ENCODE assay signal across 28 cellular contexts in the genomic region with DNA sequence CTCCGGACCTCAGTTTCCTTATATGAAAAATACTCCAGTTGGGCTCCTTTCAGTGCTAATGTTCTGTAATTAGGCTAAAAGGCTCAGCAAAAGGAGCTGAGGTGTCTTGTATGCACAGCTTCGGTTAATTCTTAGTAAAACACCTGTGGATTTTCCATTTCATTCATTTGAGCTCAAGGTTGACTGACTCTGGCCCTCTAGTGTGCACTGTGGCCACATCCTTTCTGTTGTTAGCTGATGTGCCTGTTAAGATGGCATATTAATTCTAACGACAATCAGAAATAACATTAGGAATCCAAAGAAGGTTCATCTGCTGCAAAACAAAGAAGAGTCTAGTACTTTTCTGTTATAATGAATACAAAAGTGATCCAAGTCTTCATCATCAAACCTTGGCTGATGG. TPM values are rescaled to one million over a fixed set of nuclear protein-coding genes. Genes with fewer than 3 reads are reported as not detected.
"Had no signal": no experiment of that assay in that cellular context is flagged by ENCODE, and none has a peak within 500 bp of the region (broad histone marks: within the 10 kb centered on the region; RNA-seq: fewer than 3 reads in every experiment).

No MANE protein-coding gene starts in this region.

- H3K36me3 ChIP-seq: Peyer's patch, SJCRH30 had no signal

- H3K4me2 ChIP-seq: PC-9 had no signal

- H3K4me3 ChIP-seq: PC-9, Peyer's patch, SJCRH30 had no signal

- H3K27ac ChIP-seq: PC-9, Peyer's patch, SJCRH30 had no signal

- FAIRE-seq: HepG2 had no signal

- H3K27me3 ChIP-seq: Peyer's patch had no signal

- DNase-seq: IMR-90, Karpas-422, KG1, MV-4-11, NCI-H1048, NCI-H1105 treated with DMSO at 0.1 percent for 48 hours, NCI-H1417 treated with DMSO at 0.1 percent for 48 hours, NCI-H146, NCI-H1694 treated with DMSO at 0.1 percent for 48 hours, NCI-H1930, NCI-H2081, NCI-H2171, NCI-H226, NCI-H446, NCI-H510A, NCI-H524 treated with DMSO at 0.1 percent for 48 hours, NCI-H69, NCI-H774, OCI-M1, PC-9, Peyer's patch, SHP77 treated with DMSO at 0.1 percent for 48 hours, SJCRH30 had no signal

- H3K4me1 ChIP-seq: Peyer's patch, SJCRH30 had no signal

- ATAC-seq: HepG2, Right ventricle myocardium inferior had no signal

- H2AFZ ChIP-seq: PC-9 had no signal

- H3K9me3 ChIP-seq: Peyer's patch, SJCRH30 had no signal

RNA-seq across cellular contexts. Expression of gene UNC79, which starts 45.6 kb away (rescaled TPM):
- total RNA-seq: HepG2; HT1080; Peyer's patch; RPMI7951; SJCRH30; T-helper 1 cell treated with Interleukin-12 subunit alpha and Interleukin-12 subunit beta and Interleukin-4 antibody, amounts not matched to agents 30 ng/mL and 1 ng/mL, for 36 hours had no signal
